8 cellular contexts compared by ENCODE assay signal in the genomic region with DNA sequence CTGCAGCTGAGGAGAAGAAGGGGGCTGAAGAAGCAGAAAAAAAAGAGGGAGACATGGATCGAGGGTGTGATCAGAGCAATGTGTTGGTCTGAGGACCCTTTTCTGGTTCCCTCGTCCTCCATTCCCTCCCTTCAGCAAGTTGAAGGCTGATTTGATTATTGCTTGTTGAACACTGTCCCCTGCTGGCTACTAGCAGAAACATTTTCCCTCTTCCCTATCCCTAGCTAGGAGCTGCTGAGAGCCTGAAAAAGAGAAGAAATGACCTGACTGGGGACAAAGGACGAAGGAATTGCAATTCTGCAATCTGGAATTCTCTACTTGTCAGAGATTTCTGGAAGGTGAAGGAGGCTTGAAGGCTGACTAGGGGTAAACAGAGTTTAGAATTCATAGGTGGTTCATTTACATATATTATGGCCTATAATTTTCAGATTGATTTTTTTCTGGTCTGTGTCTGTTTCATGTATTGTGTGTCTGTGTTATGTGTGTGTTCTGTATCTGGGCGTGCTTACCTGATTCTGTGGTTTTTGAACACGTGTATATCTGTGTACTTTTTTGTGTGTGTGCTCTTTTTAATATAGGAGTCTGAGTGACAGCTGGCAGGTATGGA. TPM values are rescaled to one million over a fixed set of nuclear protein-coding genes. Genes with fewer than 3 reads are reported as not detected.
DNase-seq lines count a peak whose midpoint lies in the region; ATAC-seq and TF ChIP-seq lines count a peak whose summit lies in the region.

No MANE protein-coding gene starts in this region.

- DNase-seq in CD4-positive, CD25-positive, alpha-beta regulatory T cell = peak in 2 of 3 donors; percentile 39 to 71
- DNase-seq in M059J (ENCODE audit: low read depth) (peak; percentile 61), RPMI8226 (peak; percentile 54), chondrocyte (ENCODE audit: low spot score) (no peak), kidney epithelial cell (ENCODE audit: low read depth) (no peak)

- H3K36me3 Mint-ChIP-seq in CD4-positive, CD25-positive, alpha-beta regulatory T cell = no peaks in the 10 kb centered on the region
- no peaks in the 10 kb centered on the region for H3K36me3 Mint-ChIP-seq in chondrocyte (ENCODE audit: low read depth)
- H3K36me3 Mint-ChIP-seq in stimulated activated memory B cell treated with anti-CD40 and anti-IgM and Interleukin-4, amounts not matched to agents 10 μg/mL and 1 μg/mL and 100 μg/mL, for 72 hours = peaks cover under 1% of the 10 kb centered on the region

- no peak overlapping the region for H3K27ac Mint-ChIP-seq in CD4-positive, CD25-positive, alpha-beta regulatory T cell
- H3K27ac Mint-ChIP-seq in chondrocyte (ENCODE audit: unreplicated experiment) = no peak overlapping the region
- H3K27ac Mint-ChIP-seq in stimulated activated memory B cell treated with anti-CD40 and anti-IgM and Interleukin-4, amounts not matched to agents 10 μg/mL and 1 μg/mL and 100 μg/mL, for 72 hours = peak overlapping the region; percentile 71

- H3K9me3 Mint-ChIP-seq in CD4-positive, CD25-positive, alpha-beta regulatory T cell = no peaks in the 10 kb centered on the region
- H3K9me3 Mint-ChIP-seq in chondrocyte (ENCODE audit: low read depth) = no peaks in the 10 kb centered on the region
- no peaks in the 10 kb centered on the region for H3K9me3 Mint-ChIP-seq in stimulated activated memory B cell treated with anti-CD40 and anti-IgM and Interleukin-4, amounts not matched to agents 10 μg/mL and 1 μg/mL and 100 μg/mL, for 72 hours

- no peak overlapping the region for H3K4me3 ChIP-seq in CD4-positive, CD25-positive, alpha-beta regulatory T cell (ENCODE audit: low read depth, low read length)
- H3K4me3 ChIP-seq in kidney epithelial cell (ENCODE audit: low read depth, low read length) = no peak overlapping the region

- H3K4me3 Mint-ChIP-seq in CD4-positive, CD25-positive, alpha-beta regulatory T cell = peak overlapping the region in 1 of 4 donors; percentile 2
- H3K4me3 Mint-ChIP-seq in chondrocyte (ENCODE audit: unreplicated experiment) = no peak overlapping the region
- H3K4me3 Mint-ChIP-seq in stimulated activated memory B cell treated with anti-CD40 and anti-IgM and Interleukin-4, amounts not matched to agents 10 μg/mL and 1 μg/mL and 100 μg/mL, for 72 hours = no peak overlapping the region

- H3K36me3 ChIP-seq in CD4-positive, CD25-positive, alpha-beta regulatory T cell (ENCODE audit: control insufficient read depth, insufficient read depth, low read length) = no peaks in the 10 kb centered on the region
- no peaks in the 10 kb centered on the region for H3K36me3 ChIP-seq in kidney epithelial cell (ENCODE audit: control insufficient read depth, insufficient read depth, low read length)

- peaks cover 10% of the 10 kb centered on the region for H3K4me1 ChIP-seq in CD4-positive, CD25-positive, alpha-beta regulatory T cell (ENCODE audit: control insufficient read depth, insufficient read depth, low read length, poor library complexity, severe bottlenecking)

- peak; percentile 53 to 55 for ATAC-seq in CD4-positive, CD25-positive, alpha-beta regulatory T cell (ENCODE audit: low read depth in 2 of 2)
- peak; percentile 50 for ATAC-seq in GM18867 (IDR thresholded peaks at IDR 0.05; ENCODE audit: unreplicated experiment)
- peak; percentile 69 for ATAC-seq in stimulated activated memory B cell treated with anti-CD40 and anti-IgM and Interleukin-4, amounts not matched to agents 10 μg/mL and 1 μg/mL and 100 μg/mL, for 72 hours
- ATAC-seq in HG03097 (IDR thresholded peaks at IDR 0.05; ENCODE audit: low FRiP score, unreplicated experiment) = no peak

- TF ChIP-seq CTCF in chondrocyte (IDR thresholded peaks at IDR 0.05) = peak; percentile 91
- peak; percentile 96 for TF ChIP-seq CTCF in kidney epithelial cell (IDR thresholded peaks at IDR 0.05; ENCODE audit: insufficient read depth, low read length, poor library complexity, severe bottlenecking)

- no peak overlapping the region for H3K27ac ChIP-seq in CD4-positive, CD25-positive, alpha-beta regulatory T cell (ENCODE audit: insufficient read depth, low read length, poor library complexity, severe bottlenecking)

- peaks cover 5% of the 10 kb centered on the region for H3K27me3 Mint-ChIP-seq in CD4-positive, CD25-positive, alpha-beta regulatory T cell
- H3K27me3 Mint-ChIP-seq in chondrocyte (ENCODE audit: low read depth) = peaks cover 14% of the 10 kb centered on the region
- H3K27me3 Mint-ChIP-seq in stimulated activated memory B cell treated with anti-CD40 and anti-IgM and Interleukin-4, amounts not matched to agents 10 μg/mL and 1 μg/mL and 100 μg/mL, for 72 hours = no peaks in the 10 kb centered on the region

- peaks cover 4 to 13% (median 9%) of the 10 kb centered on the region in 4 donors for H3K4me1 Mint-ChIP-seq in CD4-positive, CD25-positive, alpha-beta regulatory T cell
- peaks cover 10% of the 10 kb centered on the region for H3K4me1 Mint-ChIP-seq in chondrocyte (ENCODE audit: low read depth)
- H3K4me1 Mint-ChIP-seq in stimulated activated memory B cell treated with anti-CD40 and anti-IgM and Interleukin-4, amounts not matched to agents 10 μg/mL and 1 μg/mL and 100 μg/mL, for 72 hours = peaks cover 24% of the 10 kb centered on the region

- no peaks in the 10 kb centered on the region for H3K9me3 ChIP-seq in CD4-positive, CD25-positive, alpha-beta regulatory T cell (ENCODE audit: control insufficient read depth in 2 of 2, low read length in 2 of 2)

- no peaks in the 10 kb centered on the region for H3K27me3 ChIP-seq in CD4-positive, CD25-positive, alpha-beta regulatory T cell (ENCODE audit: control insufficient read depth, insufficient read depth, low read length)
- no peaks in the 10 kb centered on the region for H3K27me3 ChIP-seq in kidney epithelial cell (ENCODE audit: control insufficient read depth, insufficient read depth, low read length)

RNA-seq across cellular contexts. Expression of a gene that starts 9.8 kb away (rescaled TPM):
- not detected for total RNA-seq in CD4-positive, CD25-positive, alpha-beta regulatory T cell
- under 1 TPM in 1 of 4 donors, not detected in 3; 0.06 TPM for polyA plus RNA-seq in CD4-positive, CD25-positive, alpha-beta regulatory T cell
- total RNA-seq in M059J (2014; rRNA removed; shearing (Covaris generic)) = not detected in 2 replicates
- total RNA-seq in chondrocyte (0.17 to 0.18 TPM in 2 of 3 replicates, not detected in the other), kidney epithelial cell (0.08 TPM in 1 of 2 replicates, not detected in the other)

RNA-seq across cellular contexts. Expression of a gene that starts 23.7 kb away (rescaled TPM):
- total RNA-seq in CD4-positive, CD25-positive, alpha-beta regulatory T cell = 0.07 TPM
- not detected for polyA plus RNA-seq in CD4-positive, CD25-positive, alpha-beta regulatory T cell
- 0.27 and 0.34 TPM in 2 replicates for total RNA-seq in M059J (2014; rRNA removed; shearing (Covaris generic))
- total RNA-seq in chondrocyte (8.0 to 12.0 TPM (median 11.3 TPM) in 3 replicates), kidney epithelial cell (17.0 and 18.2 TPM in 2 replicates)

RNA-seq across cellular contexts. Expression of a gene that starts 33.4 kb away (rescaled TPM):
- 80.5 TPM for total RNA-seq in CD4-positive, CD25-positive, alpha-beta regulatory T cell
- polyA plus RNA-seq in CD4-positive, CD25-positive, alpha-beta regulatory T cell = 10 to 100 TPM; 59.3 to 66.3 (median 60.7) TPM
- total RNA-seq in M059J (2014; rRNA removed; shearing (Covaris generic)) = 91.8 and 135 TPM in 2 replicates
- 94.6 to 112 TPM (median 107 TPM) in 3 replicates for total RNA-seq in chondrocyte
- total RNA-seq in kidney epithelial cell = 71.9 and 91.3 TPM in 2 replicates

RNA-seq across cellular contexts. Expression of a gene that starts 33.6 kb away (rescaled TPM):
- total RNA-seq in CD4-positive, CD25-positive, alpha-beta regulatory T cell = 150 TPM
- polyA plus RNA-seq in CD4-positive, CD25-positive, alpha-beta regulatory T cell = 100 to 1,000 TPM; 121 to 140 (median 133) TPM
- 144 and 227 TPM in 2 replicates for total RNA-seq in M059J (2014; rRNA removed; shearing (Covaris generic))
- total RNA-seq in chondrocyte (223 to 284 TPM (median 239 TPM) in 3 replicates), kidney epithelial cell (130 and 152 TPM in 2 replicates)

Comparison
In these comparisons a context has a peak if more than half of its experiments do, and no peak if none do; other contexts are left out.
1. DNase-seq: peak in CD4-positive, CD25-positive, alpha-beta regulatory T cell (2 of 3), M059J (single experiment) and RPMI8226 (single experiment); none in chondrocyte (single experiment) and kidney epithelial cell (single experiment).